Comparison of ENCODE assay signal across 21 cellular contexts in the genomic region with DNA sequence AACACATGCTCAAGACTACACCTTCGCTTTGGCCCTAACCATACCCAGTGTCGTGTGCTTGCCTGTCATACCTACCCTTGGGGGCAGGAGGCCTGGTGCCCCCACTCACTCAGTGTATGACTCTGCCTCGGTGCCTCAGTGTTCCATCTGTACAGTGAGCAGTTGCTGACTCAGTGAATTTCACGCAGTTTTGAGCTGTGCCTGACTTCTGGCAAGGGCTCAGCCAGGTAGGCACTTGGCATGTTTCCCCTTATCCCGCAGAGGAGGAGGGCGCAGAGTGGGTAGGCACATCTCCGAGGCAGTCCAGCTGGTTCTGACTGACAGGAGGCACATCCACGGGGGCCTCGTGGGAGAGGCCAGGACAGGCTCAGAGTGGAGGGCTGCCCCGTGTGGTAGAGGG.
"Had no signal": no experiment of that assay in that cellular context is flagged by ENCODE, and none has a peak within 500 bp of the region (broad histone marks: within the 10 kb centered on the region; RNA-seq: fewer than 3 reads in every experiment).

No MANE protein-coding gene starts in this region.

- H3K27ac Mint-ChIP-seq: activated CD4-positive, alpha-beta T cell treated with anti-CD3 and anti-CD28 coated beads, Interleukin-2, amount 10 ng/mL, durations not matched to agents 7 days and 5 days; activated CD8-positive, alpha-beta T cell treated with anti-CD3 and anti-CD28 coated beads, Interleukin-2, amount 10 ng/mL, durations not matched to agents 7 days and 5 days; activated naive CD8-positive, alpha-beta T cell; natural killer cell had no signal

- FAIRE-seq: bronchial epithelial cell, frontal cortex had no signal

- H3K4me1 ChIP-seq: colonic mucosa, left lung, upper lobe of right lung had no signal

- H3K4me3 ChIP-seq: adrenal gland, colonic mucosa, esophagus muscularis mucosa, left lung, lung, ovary, upper lobe of right lung had no signal

- H3K27me3 ChIP-seq: adrenal gland, colonic mucosa, esophagus muscularis mucosa, ovary, upper lobe of right lung had no signal

- H3K27ac ChIP-seq: adrenal gland, colonic mucosa, esophagus muscularis mucosa, left lung, neutrophil, ovary had no signal

- H3K4me1 Mint-ChIP-seq: activated CD4-positive, alpha-beta T cell treated with anti-CD3 and anti-CD28 coated beads, Interleukin-2, amount 10 ng/mL, durations not matched to agents 7 days and 5 days had no signal

- H3K9me3 Mint-ChIP-seq: activated CD4-positive, alpha-beta T cell treated with anti-CD3 and anti-CD28 coated beads, Interleukin-2, amount 10 ng/mL, durations not matched to agents 7 days and 5 days; natural killer cell had no signal

- DNase-seq: activated CD4-positive, alpha-beta T cell treated with anti-CD3 and anti-CD28 coated beads, Interleukin-2, amount 10 ng/mL, durations not matched to agents 7 days and 5 days; activated CD4-positive, CD25-positive, alpha-beta regulatory T cell treated with anti-CD3 and anti-CD28 coated beads, Interleukin-2, amount 50 U/mL, for 72 hours; activated CD8-positive, alpha-beta T cell treated with anti-CD3 and anti-CD28 coated beads, Interleukin-2, amount 10 ng/mL, durations not matched to agents 7 days and 5 days; adrenal gland; colonic mucosa; hippocampal formation; kidney glomerular epithelial cell; left lung; natural killer cell; ovary; right cardiac atrium; stimulated activated CD4-positive, alpha-beta T cell treated with anti-CD3 and anti-CD28 coated beads, Interleukin-12 subunit alpha, Interleukin-12 subunit beta, amount 100 ng/mL, for 4 hours; stimulated activated CD4-positive, alpha-beta T cell treated with anti-CD3 and anti-CD28 coated beads, Interleukin-4, amount 100 ng/mL, for 4 hours; stimulated activated naive CD8-positive, alpha-beta T cell treated with anti-CD3 and anti-CD28 coated beads, Interleukin-15, Interleukin-2, amounts not matched to agents 100 U/mL and 50 U/mL, for 24 hours; upper lobe of right lung had no signal

- H3K36me3 ChIP-seq: adrenal gland, colonic mucosa, esophagus muscularis mucosa, left lung, neutrophil, ovary, upper lobe of right lung had no signal

- H3K9me3 ChIP-seq: adrenal gland, colonic mucosa, esophagus muscularis mucosa, left lung, neutrophil, ovary, upper lobe of right lung had no signal

- H3K36me3 Mint-ChIP-seq: activated naive CD8-positive, alpha-beta T cell; natural killer cell had no signal

- H3K4me3 Mint-ChIP-seq: activated CD4-positive, alpha-beta T cell treated with anti-CD3 and anti-CD28 coated beads, Interleukin-2, amount 10 ng/mL, durations not matched to agents 7 days and 5 days; activated CD8-positive, alpha-beta T cell treated with anti-CD3 and anti-CD28 coated beads, Interleukin-2, amount 10 ng/mL, durations not matched to agents 7 days and 5 days; activated naive CD8-positive, alpha-beta T cell; natural killer cell had no signal

- ATAC-seq: activated CD8-positive, alpha-beta T cell treated with anti-CD3 and anti-CD28 coated beads, Interleukin-2, amount 10 ng/mL, durations not matched to agents 7 days and 5 days; left lung; natural killer cell; right cardiac atrium; stimulated activated naive CD8-positive, alpha-beta T cell treated with anti-CD3 and anti-CD28 coated beads, Interleukin-15, Interleukin-2, amounts not matched to agents 100 U/mL and 50 U/mL, for 24 hours; upper lobe of right lung had no signal
